ENCODE assay signal across 20 cellular contexts in the genomic region with DNA sequence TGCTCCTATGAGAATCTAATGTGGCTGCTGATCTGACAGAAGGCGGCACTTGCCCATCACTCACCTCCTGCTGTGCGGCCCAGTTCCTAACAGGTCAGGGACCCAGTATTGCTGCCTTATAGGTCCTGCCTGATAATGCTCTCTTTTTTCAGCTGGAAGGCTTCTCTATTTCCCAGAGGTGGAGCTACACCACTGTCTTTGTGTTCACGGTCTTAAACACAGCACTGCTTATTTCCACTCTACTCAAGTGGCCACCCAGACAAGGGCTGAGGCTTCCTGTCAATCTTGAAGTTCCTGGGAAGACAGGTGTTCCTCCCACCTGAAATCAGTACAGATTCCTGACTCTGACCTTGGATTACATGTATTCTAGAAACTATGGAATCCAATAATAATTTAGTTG.
DNase-seq lines count a peak whose midpoint lies in the region; ATAC-seq and TF ChIP-seq lines count a peak whose summit lies in the region.
"Had no signal": no experiment of that assay in that cellular context is flagged by ENCODE, and none has a peak within 500 bp of the region (broad histone marks: within the 10 kb centered on the region; RNA-seq: fewer than 3 reads in every experiment).

No MANE protein-coding gene starts in this region.

- intact Hi-C loops in left ventricle myocardium superior (cut with micrococcal nuclease) (no loop called here), left ventricle myocardium inferior (cut with micrococcal nuclease) (no loop called here), body of pancreas (cut with DNase I) (no loop called here), mucosa of descending colon (cut with DNase I, micrococcal nuclease) (no loop called here)

- peaks cover 1% of the 10 kb centered on the region for H3K4me1 Mint-ChIP-seq in mesothelial cell of epicardium

- peaks cover 7% of the 10 kb centered on the region for H3K27me3 Mint-ChIP-seq in mesothelial cell of epicardium (ENCODE audit: low read depth)

- no peak for TF ChIP-seq POLR2A in body of pancreas (IDR thresholded peaks at IDR 0.05)

- H3K36me3 Mint-ChIP-seq in mesothelial cell of epicardium, result peaks cover 4% of the 10 kb centered on the region

- no peak overlapping the region for H3K27ac Mint-ChIP-seq in mesothelial cell of epicardium

- H3K4me3 Mint-ChIP-seq in mesothelial cell of epicardium, result no peak overlapping the region

- no peak overlapping the region for H3K4me3 ChIP-seq in left ventricle myocardium inferior
- no peak overlapping the region for H3K4me3 ChIP-seq in body of pancreas
- no peak overlapping the region for H3K4me3 ChIP-seq in mucosa of descending colon
- H3K4me3 ChIP-seq: SK-N-MC had no signal

- no peaks in the 10 kb centered on the region for H3K27me3 ChIP-seq in left ventricle myocardium inferior (ENCODE audit: low read depth)
- H3K27me3 ChIP-seq in body of pancreas, result no peaks in the 10 kb centered on the region

- TF ChIP-seq CTCF in left ventricle myocardium inferior (IDR thresholded peaks at IDR 0.05; ENCODE audit: borderline replicate concordance) (no peak), body of pancreas (IDR thresholded peaks at IDR 0.05) (peak in 5 of 7 experiments; percentile 6 to 48 (median 25)), mucosa of descending colon (IDR thresholded peaks at IDR 0.05) (no peak), mesothelial cell of epicardium (IDR thresholded peaks at IDR 0.05; ENCODE audit: unreplicated experiment) (no peak)

- H3K9me3 Mint-ChIP-seq in mesothelial cell of epicardium, result peaks cover 7% of the 10 kb centered on the region

- H3K36me3 ChIP-seq in left ventricle myocardium inferior (no peaks in the 10 kb centered on the region), body of pancreas (replicated peaks in 1 of 2; ENCODE audit: insufficient read depth in 1 of 2, low read depth in 2 of 2) (no peaks in the 10 kb centered on the region), mucosa of descending colon (ENCODE audit: low read depth) (no peaks in the 10 kb centered on the region)

- H3K9me3 ChIP-seq in left ventricle myocardium inferior (replicated peaks) (peaks cover 10% of the 10 kb centered on the region), body of pancreas (no peaks in the 10 kb centered on the region), mucosa of descending colon (no peaks in the 10 kb centered on the region)

- ATAC-seq in left ventricle myocardium superior (peak; percentile 39), body of pancreas (peak; percentile 56), mucosa of descending colon (peak; percentile 20), GM18858 (IDR thresholded peaks at IDR 0.05; ENCODE audit: unreplicated experiment) (no peak)
- ATAC-seq: HepG2 had no signal

- DNase-seq in left ventricle myocardium superior (no peak), left ventricle myocardium inferior (no peak), body of pancreas (peak in 1 of 4 donors; percentile 14), mucosa of descending colon (no peak), NCI-H1436 (lab: John Stamatoyannopoulos, UW) (no peak), mesothelial cell of epicardium (ENCODE audit: low spot score in 2 of 2, unreplicated experiment in 2 of 2) (no peak), NCI-H2196 treated with DMSO at 0.1 percent for 48 hours (lab: John Stamatoyannopoulos, UW; ENCODE audit: unreplicated experiment) (no peak)
- DNase-seq: ACHN; AML-193; Caco-2; H7; NCI-H1048; NCI-H146; NCI-H2081 treated with DMSO at 0.1 percent for 48 hours; NCI-H526 treated with DMSO at 0.1 percent for 48 hours; NK-92 treated with Interleukin-12 subunit alpha and Interleukin-12 subunit beta, amount 100 ng/mL, for 24 hours had no signal

- 49 to 66% methylated on average over 3 of the region's 3 CpGs for WGBS in body of pancreas, 2 donors

- H3K27ac ChIP-seq in left ventricle myocardium inferior (replicated peaks) (no peak overlapping the region), body of pancreas (no peak overlapping the region)
- H3K27ac ChIP-seq: KMS-11, SK-N-MC had no signal

- peaks cover 10% of the 10 kb centered on the region for H3K4me1 ChIP-seq in left ventricle myocardium inferior
- peaks cover 10% of the 10 kb centered on the region for H3K4me1 ChIP-seq in body of pancreas
- peaks cover 10% of the 10 kb centered on the region for H3K4me1 ChIP-seq in mucosa of descending colon (ENCODE audit: low read depth)

Comparison
In these comparisons a context has a peak if more than half of its experiments do, and no peak if none do; other contexts are left out.
1. CTCF ChIP-seq: peak in body of pancreas (5 of 7); none in left ventricle myocardium inferior (single experiment), mucosa of descending colon (single experiment) and mesothelial cell of epicardium (single experiment).